Comparison of ENCODE assay signal across 8 cellular contexts in genomic region chr18:49811151-49811938, GRCh38. TPM values are rescaled to one million over a fixed set of nuclear protein-coding genes. Genes with fewer than 3 reads are reported as not detected.
A peak's percentile ranks its signal among the peaks of the same experiment; 100 is the strongest.
DNase-seq lines count a peak whose midpoint lies in the region; ATAC-seq and TF ChIP-seq lines count a peak whose summit lies in the region.

No MANE protein-coding gene starts in this region.

- H3K27me3 ChIP-seq in esophagus squamous epithelium = no peaks in the 10 kb centered on the region
- H3K27me3 ChIP-seq in psoas muscle (ENCODE audit: insufficient read depth in 3 of 3, low read length in 2 of 3) = no peaks in the 10 kb centered on the region

- no peak for TF ChIP-seq POLR2A in esophagus squamous epithelium (IDR thresholded peaks at IDR 0.05)

- 51 to 57% methylated on average over 7 of the region's 7 CpGs for WGBS in esophagus squamous epithelium, 2 donors
- 44 to 49% (median 48%) methylated on average over 7 of the region's 7 CpGs for WGBS in psoas muscle, 3 donors

- H3K4me3 ChIP-seq in esophagus squamous epithelium (peak overlapping the region in 1 of 4 donors; percentile 89), psoas muscle (peak overlapping the region; percentile 85)

- no peak for ATAC-seq in psoas muscle

- H3K9me3 ChIP-seq in esophagus squamous epithelium = peaks cover 0 to 11% (median 0%) of the 10 kb centered on the region in 3 donors
- H3K9me3 ChIP-seq in psoas muscle = peaks cover 12% of the 10 kb centered on the region

- H3K36me3 ChIP-seq in esophagus squamous epithelium (no peaks in the 10 kb centered on the region), psoas muscle (ENCODE audit: insufficient read depth in 1 of 2, low read depth in 1 of 2) (no peaks in the 10 kb centered on the region)

- H3K4me1 ChIP-seq in esophagus squamous epithelium (peaks cover 0 to 49% (median 17%) of the 10 kb centered on the region in 3 donors), psoas muscle (peaks cover 12% of the 10 kb centered on the region)

- peak; percentile 54 for DNase-seq in NCI-H2107 treated with DMSO at 0.1 percent for 48 hours (lab: John Stamatoyannopoulos, UW; ENCODE audit: unreplicated experiment)
- DNase-seq in NCI-H2107 (lab: John Stamatoyannopoulos, UW) = no peak
- peak; percentile 15 for DNase-seq in NCI-H748 treated with DMSO at 0.1 percent for 48 hours (lab: John Stamatoyannopoulos, UW)
- no peak for DNase-seq in esophagus squamous epithelium (lab: John Stamatoyannopoulos, UW)
- DNase-seq in psoas muscle = no peak
- no peak for DNase-seq in OCI-M2 (lab: John Stamatoyannopoulos, UW; ENCODE audit: unreplicated experiment)
- DNase-seq in head of caudate nucleus = no peak
- DNase-seq in NCI-H446 treated with DMSO at 0.1 percent for 48 hours (lab: John Stamatoyannopoulos, UW) = no peak

- H3K27ac ChIP-seq in esophagus squamous epithelium (peak overlapping the region in 3 of 4 donors; percentile 0 to 38 (median 22)), psoas muscle (no peak overlapping the region)

- intact Hi-C loops in esophagus squamous epithelium (cut with DNase I) = no loop called here
- intact Hi-C loops in psoas muscle (cut with DNase I) = loop anchor here (10.0 kb wide), 3 partner anchors 317 to 463 kb away; partner anchors contain the start of genes MYO5B (in 1 of the 2) and RPL17 (in 1 of the 2)
- intact Hi-C loops in head of caudate nucleus (cut with DNase I) = no loop called here

- no peak for TF ChIP-seq CTCF in esophagus squamous epithelium (IDR thresholded peaks at IDR 0.05)
- no peak for TF ChIP-seq CTCF in psoas muscle (IDR thresholded peaks at IDR 0.05)

RNA-seq across cellular contexts. Expression of gene ACAA2, which starts 2.0 kb away (rescaled TPM):
- total RNA-seq in esophagus squamous epithelium = 10 to 100 TPM in 2 of 4 donors, 1 to 10 TPM in 2; 6.8 to 43.6 (median 15.9) TPM
- 100 to 1,000 TPM in 2 of 4 donors, 10 to 100 TPM in 2; 75.5 to 158 (median 99.8) TPM for total RNA-seq in psoas muscle
- polyA plus RNA-seq in psoas muscle = 100 to 1,000 TPM in 1 of 3 donors, 10 to 100 TPM in 2; 77.4 to 101 (median 95.4) TPM

Comparison
In these comparisons a context has a peak if more than half of its experiments do, and no peak if none do; other contexts are left out.
1. DNase-seq: peak in NCI-H2107 treated with DMSO at 0.1 percent for 48 hours (single experiment) and NCI-H748 treated with DMSO at 0.1 percent for 48 hours (single experiment); none in NCI-H2107 (single experiment), esophagus squamous epithelium (single experiment), psoas muscle (0 of 2), OCI-M2 (single experiment), head of caudate nucleus (0 of 42) and NCI-H446 treated with DMSO at 0.1 percent for 48 hours (single experiment).
2. intact Hi-C loops: an anchor here in psoas muscle (10.0 kb wide); none called in esophagus squamous epithelium and head of caudate nucleus.